Comparison of ENCODE assay signal across 30 cellular contexts in the genomic region with DNA sequence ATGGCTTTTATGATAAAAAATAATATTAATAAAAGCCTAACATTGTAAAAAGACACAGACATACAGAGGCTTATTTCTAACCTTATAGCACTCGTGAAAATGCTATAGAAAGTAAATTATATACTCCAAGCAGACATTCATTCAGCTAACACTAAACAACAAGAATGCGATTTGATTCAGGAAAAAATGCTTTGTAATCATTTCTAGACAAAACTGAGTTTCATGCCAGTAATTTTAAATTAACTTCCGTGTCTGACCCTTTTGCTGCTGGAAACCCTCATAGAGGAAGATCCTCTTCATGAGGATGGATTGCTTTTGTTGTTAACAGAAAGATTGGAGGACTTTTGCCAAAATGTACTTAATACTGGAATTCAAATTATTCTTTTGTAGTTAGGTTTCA. TPM values are rescaled to one million over a fixed set of nuclear protein-coding genes. Genes with fewer than 3 reads are reported as not detected.
"Had no signal": no experiment of that assay in that cellular context is flagged by ENCODE, and none has a peak within 500 bp of the region (broad histone marks: within the 10 kb centered on the region; RNA-seq: fewer than 3 reads in every experiment).

No MANE protein-coding gene starts in this region.

- H3K36me3 ChIP-seq: pancreas, prostate gland, tibial nerve, uterus had no signal

- H3K4me1 ChIP-seq: prostate gland, tibial nerve, uterus had no signal

- ATAC-seq: mucosa of descending colon; naive thymus-derived CD4-positive, alpha-beta T cell; natural killer cell treated with Interleukin-12 subunit alpha and Interleukin-12 subunit beta and Interleukin-15 and Interleukin-18, amount 100 ng/mL, for 72 hours; pancreas; right cardiac atrium; stimulated activated memory B cell treated with anti-CD40 and anti-IgM and Interleukin-4, amounts not matched to agents 10 μg/mL and 1 μg/mL and 100 μg/mL, for 72 hours; stimulated activated naive CD8-positive, alpha-beta T cell treated with anti-CD3 and anti-CD28 coated beads, Interleukin-15, amount 100 ng/mL, for 72 hours had no signal

- H3K4me3 ChIP-seq: left ventricle myocardium inferior, lung, mucosa of descending colon, pancreas, prostate gland, sigmoid colon, tibial nerve, uterus had no signal

- H3K9me3 ChIP-seq: left ventricle myocardium inferior, mucosa of descending colon, pancreas, prostate gland, sigmoid colon, tibial nerve, uterus had no signal

- H3K27me3 ChIP-seq: sigmoid colon, tibial nerve, uterus had no signal

- H3K27ac ChIP-seq: left ventricle myocardium inferior, prostate gland, sigmoid colon, tibial nerve, uterus had no signal

- FAIRE-seq: pancreas, small intestine had no signal

- DNase-seq: hypothalamus; immature natural killer cell; islet precursor cell; left ventricle myocardium inferior; mesendoderm; midbrain; mucosa of descending colon; naive thymus-derived CD4-positive, alpha-beta T cell; nucleus accumbens; pancreas; posterior cingulate gyrus; retina; sigmoid colon; small intestine; stimulated activated CD4-positive, alpha-beta T cell treated with anti-CD3 and anti-CD28 coated beads, Interleukin-1b, Interleukin-23, amount 100 ng/mL, for 48 hours; stimulated activated CD4-positive, alpha-beta T cell treated with anti-CD3 and anti-CD28 coated beads, Interleukin-2, amount 100 ng/mL, for 48 hours; stimulated activated CD4-positive, alpha-beta T cell treated with anti-CD3 and anti-CD28 coated beads, Interleukin-4, amount 100 ng/mL, for 4 hours; stimulated activated CD8-positive, alpha-beta memory T cell treated with anti-CD3 and anti-CD28 coated beads, Interleukin-4, amount 100 ng/mL, for 48 hours; stimulated activated naive CD4-positive, alpha-beta T cell treated with Interleukin-2 at 50 U/mL for 16 hours; stimulated activated naive CD8-positive, alpha-beta T cell treated with anti-CD3 and anti-CD28 coated beads, Interleukin-15, amount 100 ng/mL, for 72 hours; substantia nigra; uterus had no signal

RNA-seq across cellular contexts. Expression of a gene that starts 43.2 kb away (rescaled TPM):
- total RNA-seq: myocyte, osteoblast had no signal
- polyA plus RNA-seq: naive thymus-derived CD4-positive, alpha-beta T cell had no signal

RNA-seq across cellular contexts. Expression of a gene that starts 48.9 kb away (rescaled TPM):
- polyA plus RNA-seq: naive thymus-derived CD4-positive, alpha-beta T cell had no signal
